Comparison of ENCODE assay signal across 9 cellular contexts in the genomic region with DNA sequence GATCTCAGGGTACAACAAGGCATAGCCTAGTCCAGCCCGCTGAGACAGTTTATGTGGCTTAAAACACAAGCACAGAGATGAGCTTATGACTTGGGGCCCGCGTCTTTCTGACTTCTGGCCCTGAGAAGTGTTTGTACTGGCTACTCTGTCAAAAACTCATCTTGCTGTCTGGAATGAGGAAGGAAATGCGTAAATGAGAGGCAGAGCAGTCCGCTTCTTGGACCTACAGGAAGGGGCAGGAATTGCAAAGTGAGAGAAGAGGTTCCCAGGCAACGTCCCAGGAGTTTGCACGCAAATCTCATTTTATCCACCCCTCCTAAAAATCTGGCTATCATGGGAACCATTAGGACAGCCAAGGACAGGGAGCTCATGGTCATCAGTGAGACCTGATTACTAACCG. TPM values are rescaled to one million over a fixed set of nuclear protein-coding genes. Genes with fewer than 3 reads are reported as not detected.
DNase-seq lines count a peak whose midpoint lies in the region; ATAC-seq, FAIRE-seq and TF ChIP-seq lines count a peak whose summit lies in the region.
"Had no signal": no experiment of that assay in that cellular context is flagged by ENCODE, and none has a peak within 500 bp of the region (broad histone marks: within the 10 kb centered on the region; RNA-seq: fewer than 3 reads in every experiment).

No MANE protein-coding gene starts in this region.

- H4K20me1 ChIP-seq in astrocyte (ENCODE audit: insufficient read depth, low read length) = peaks cover 94% of the 10 kb centered on the region

- H2AFZ ChIP-seq in astrocyte (ENCODE audit: low read depth, low read length) = no peak overlapping the region

- H3K9ac ChIP-seq in astrocyte (ENCODE audit: low read length) (no peak overlapping the region), kidney (ENCODE audit: low read length in 2 of 2) (peak overlapping the region; percentile 42 to 97)

- H3K9me3 ChIP-seq in astrocyte (ENCODE audit: insufficient read depth, low read depth, low read length) = no peaks in the 10 kb centered on the region
- no peaks in the 10 kb centered on the region for H3K9me3 ChIP-seq in kidney (ENCODE audit: control insufficient read depth in 1 of 2, low read length in 2 of 2)
- no peaks in the 10 kb centered on the region for H3K9me3 ChIP-seq in suprapubic skin

- no peak overlapping the region for H3K4me3 Mint-ChIP-seq in astrocyte (ENCODE audit: unreplicated experiment)
- no peak overlapping the region for H3K4me3 Mint-ChIP-seq in T-helper 2 cell treated with Interferon-gamma antibody and Interleukin-4, amounts not matched to agents 5 μg/mL and 100 μg/mL, for 36 hours
- H3K4me3 Mint-ChIP-seq: memory B cell had no signal

- H3K27me3 ChIP-seq in astrocyte (ENCODE audit: insufficient read depth, low read length) = no peaks in the 10 kb centered on the region
- H3K27me3 ChIP-seq in suprapubic skin = no peaks in the 10 kb centered on the region

- peak; percentile 81 for DNase-seq in HT-29 (ENCODE audit: low spot score)
- peak; percentile 20 for DNase-seq in astrocyte (ENCODE audit: low read depth)
- DNase-seq in kidney = no peak
- DNase-seq in suprapubic skin (ENCODE audit: low spot score in 2 of 2) = peak in 1 of 2 donors; percentile 71
- DNase-seq in T-helper 2 cell treated with Interferon-gamma antibody and Interleukin-4, amounts not matched to agents 5 μg/mL and 100 μg/mL, for 36 hours (ENCODE audit: low spot score) = no peak
- DNase-seq in stimulated activated naive CD4-positive, alpha-beta T cell (lab: John Stamatoyannopoulos, UW) = no peak
- DNase-seq in cerebellar cortex (ENCODE audit: low spot score) = no peak

- no peaks in the 10 kb centered on the region for H3K27me3 Mint-ChIP-seq in astrocyte (ENCODE audit: low read depth, unreplicated experiment)
- no peaks in the 10 kb centered on the region for H3K27me3 Mint-ChIP-seq in T-helper 2 cell treated with Interferon-gamma antibody and Interleukin-4, amounts not matched to agents 5 μg/mL and 100 μg/mL, for 36 hours (ENCODE audit: low read depth)
- H3K27me3 Mint-ChIP-seq: memory B cell had no signal

- 48% methylated on average over 8 of the region's 8 CpGs for WGBS in suprapubic skin

- H3K27ac Mint-ChIP-seq in astrocyte (ENCODE audit: unreplicated experiment) = no peak overlapping the region
- no peak overlapping the region for H3K27ac Mint-ChIP-seq in T-helper 2 cell treated with Interferon-gamma antibody and Interleukin-4, amounts not matched to agents 5 μg/mL and 100 μg/mL, for 36 hours
- H3K27ac Mint-ChIP-seq: memory B cell had no signal

- no peak for TF ChIP-seq CTCF in astrocyte (IDR thresholded peaks at IDR 0.05; ENCODE audit: insufficient read depth, low read depth, low read length)
- TF ChIP-seq CTCF in kidney (IDR thresholded peaks at IDR 0.05; ENCODE audit: borderline replicate concordance, extremely low read depth, insufficient read depth) = no peak
- peak in 1 of 2 donors; percentile 24 for TF ChIP-seq CTCF in suprapubic skin (IDR thresholded peaks at IDR 0.05)

- ATAC-seq in GM21786 (IDR thresholded peaks at IDR 0.05; ENCODE audit: unreplicated experiment) = no peak

- FAIRE-seq in astrocyte (lab: Jason Lieb, UNC) = no peak
- FAIRE-seq in kidney (lab: Jason Lieb, UNC) = no peak

- peaks cover 2% of the 10 kb centered on the region for H3K9me3 Mint-ChIP-seq in astrocyte (ENCODE audit: unreplicated experiment)
- H3K9me3 Mint-ChIP-seq in T-helper 2 cell treated with Interferon-gamma antibody and Interleukin-4, amounts not matched to agents 5 μg/mL and 100 μg/mL, for 36 hours = no peaks in the 10 kb centered on the region

- peaks cover 99% of the 10 kb centered on the region for H3K79me2 ChIP-seq in astrocyte (ENCODE audit: insufficient read depth, low read length)

- peak overlapping the region; percentile 52 for H3K27ac ChIP-seq in astrocyte (ENCODE audit: low read depth, low read length)
- H3K27ac ChIP-seq in kidney (ENCODE audit: low read depth in 2 of 2, low read length in 2 of 2) = peak overlapping the region; percentile 86 to 98
- H3K27ac ChIP-seq in suprapubic skin = peak overlapping the region; percentile 74

- TF ChIP-seq EP300 in suprapubic skin (IDR thresholded peaks at IDR 0.05) = no peak

- no peak for TF ChIP-seq POLR2A in suprapubic skin (IDR thresholded peaks at IDR 0.05)

- intact Hi-C loops in kidney (cut with DNase I) = loop anchor here (10.0 kb wide), 1 partner anchor 45 kb away; no protein-coding TSS in a partner anchor

- no peak overlapping the region for H3K4me2 ChIP-seq in astrocyte (ENCODE audit: low read length)

- H3K36me3 ChIP-seq in astrocyte (ENCODE audit: insufficient read depth, low read length) (no peaks in the 10 kb centered on the region), kidney (ENCODE audit: control insufficient read depth in 1 of 2, insufficient read depth in 2 of 2, low read length in 2 of 2) (no peaks in the 10 kb centered on the region), suprapubic skin (no peaks in the 10 kb centered on the region)

- peaks cover 48% of the 10 kb centered on the region for H3K4me1 Mint-ChIP-seq in astrocyte (ENCODE audit: low read depth, unreplicated experiment)
- peaks cover 64% of the 10 kb centered on the region for H3K4me1 Mint-ChIP-seq in T-helper 2 cell treated with Interferon-gamma antibody and Interleukin-4, amounts not matched to agents 5 μg/mL and 100 μg/mL, for 36 hours (ENCODE audit: low read depth)

- H3K36me3 Mint-ChIP-seq in astrocyte (ENCODE audit: low read depth, unreplicated experiment) = peaks cover 6% of the 10 kb centered on the region
- H3K36me3 Mint-ChIP-seq in T-helper 2 cell treated with Interferon-gamma antibody and Interleukin-4, amounts not matched to agents 5 μg/mL and 100 μg/mL, for 36 hours (ENCODE audit: low read depth) = peaks cover 35% of the 10 kb centered on the region

- H3K4me1 ChIP-seq in astrocyte (ENCODE audit: insufficient read depth, low read length) (peaks cover 38% of the 10 kb centered on the region), kidney (ENCODE audit: control insufficient read depth in 1 of 2, insufficient read depth in 1 of 2, low read depth in 1 of 2, low read length in 2 of 2) (peaks cover 59 to 75% of the 10 kb centered on the region in 2 donors), suprapubic skin (peaks cover 93% of the 10 kb centered on the region)

- no peak overlapping the region for H3K4me3 ChIP-seq in astrocyte (ENCODE audit: insufficient read depth, low read depth, low read length)
- peak overlapping the region; percentile 10 to 23 for H3K4me3 ChIP-seq in kidney (ENCODE audit: low read length in 2 of 2)
- no peak overlapping the region for H3K4me3 ChIP-seq in suprapubic skin

RNA-seq across cellular contexts. Expression of gene ANXA11, which starts 5.5 kb away (rescaled TPM):
- 305 and 311 TPM in 2 replicates for total RNA-seq in HT-29 (2014; rRNA removed; shearing (Covaris generic))
- 102 and 122 TPM in 2 replicates for total RNA-seq in astrocyte
- 435 TPM for total RNA-seq in kidney
- polyA plus RNA-seq in kidney (ENCODE audit: insufficient read depth, low read depth, low replicate concordance) = 543 TPM
- total RNA-seq in suprapubic skin = 100 to 1,000 TPM in 1 of 4 donors, 10 to 100 TPM in 3; 85.1 to 103 (median 87.3) TPM

Comparison
In these comparisons a context has a peak if more than half of its experiments do, and no peak if none do; other contexts are left out.
1. DNase-seq: peak in HT-29 (single experiment) and astrocyte (single experiment); none in kidney (single experiment), T-helper 2 cell treated with Interferon-gamma antibody and Interleukin-4, amounts not matched to agents 5 μg/mL and 100 μg/mL, for 36 hours (single experiment), stimulated activated naive CD4-positive, alpha-beta T cell (0 of 6) and cerebellar cortex (single experiment).
2. H3K4me3 ChIP-seq: peak in kidney (2 of 2); none in astrocyte (single experiment) and suprapubic skin (single experiment).
3. Peak in every context shown above with its lines, with median percentiles within 50 percentile points of each other: H3K27ac ChIP-seq.